Comparison of ENCODE assay signal across 8 cellular contexts in the genomic region with DNA sequence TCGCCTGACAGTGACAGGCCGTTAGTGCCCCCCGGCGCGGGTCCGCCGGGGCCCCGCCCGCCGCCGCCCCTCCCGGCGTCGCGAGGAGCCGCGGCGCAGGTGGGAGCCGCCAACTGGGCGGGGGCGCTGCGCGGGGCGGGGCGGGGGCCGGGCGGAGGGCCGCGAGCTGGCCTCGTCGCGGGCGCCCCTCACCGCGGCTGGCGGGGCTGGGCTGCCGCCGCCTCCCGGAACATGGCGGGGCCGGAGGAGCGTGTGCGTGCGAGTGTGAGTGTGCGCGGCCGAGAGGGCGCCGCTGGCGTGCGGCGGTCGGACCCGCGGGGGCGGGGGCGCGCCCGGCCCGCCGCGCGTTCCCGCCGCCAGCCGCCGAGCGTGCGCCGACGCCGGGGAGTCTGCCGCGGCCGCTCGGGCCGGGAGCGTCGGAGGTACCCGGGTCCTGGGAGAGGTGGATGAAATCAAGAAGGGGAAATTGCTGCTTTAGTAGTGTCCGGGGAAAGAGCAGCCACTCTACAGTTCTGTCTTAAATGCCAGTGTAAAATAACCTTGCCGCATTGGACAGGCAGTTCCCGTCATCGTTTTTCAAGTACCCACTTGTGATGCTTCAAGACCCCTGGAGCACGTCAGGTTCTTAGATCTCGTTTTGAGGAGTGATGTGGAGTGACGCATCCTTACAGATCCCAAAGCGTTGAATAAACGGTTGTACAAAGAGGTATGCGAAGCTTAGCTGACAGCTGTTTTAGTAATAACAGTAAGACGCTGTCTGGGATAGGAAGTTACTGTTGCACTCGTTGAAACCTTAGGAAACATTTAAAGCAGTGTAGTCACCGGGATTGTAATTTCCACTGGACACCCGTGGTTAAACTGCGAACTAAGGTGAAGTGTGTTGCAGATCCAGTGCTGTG. TPM values are rescaled to one million over a fixed set of nuclear protein-coding genes. Genes with fewer than 3 reads are reported as not detected.
A peak's percentile ranks its signal among the peaks of the same experiment; 100 is the strongest.
DNase-seq lines count a peak whose midpoint lies in the region; ATAC-seq and TF ChIP-seq lines count a peak whose summit lies in the region.

No MANE protein-coding gene starts in this region.

- no peaks in the 10 kb centered on the region for H3K9me3 Mint-ChIP-seq in chondrocyte (ENCODE audit: low read depth)

- H3K4me1 ChIP-seq in ACC112 (ENCODE audit: control insufficient read depth, insufficient read depth, low read length, unreplicated experiment) = peaks cover 24% of the 10 kb centered on the region

- DNase-seq in NCI-H2227 (lab: John Stamatoyannopoulos, UW; ENCODE audit: unreplicated experiment) = peak; percentile 92
- peak; percentile 74 for DNase-seq in activated CD4-positive, CD25-positive, alpha-beta regulatory T cell treated with anti-CD3 and anti-CD28 coated beads, Interleukin-2, amount 50 U/mL, for 72 hours
- no peak for DNase-seq in chondrocyte (ENCODE audit: low spot score)
- peak; percentile 68 to 74 for DNase-seq in left colon
- peak; percentile 49 for DNase-seq in stimulated activated CD4-positive, alpha-beta T cell treated with anti-CD3 and anti-CD28 coated beads, Interleukin-2, amount 100 ng/mL, for 4 hours (ENCODE audit: low read depth)

- peak overlapping the region; percentile 90 for H3K4me3 ChIP-seq in ACC112 (ENCODE audit: low read depth, low read length)

- H2AFZ ChIP-seq in ACC112 (ENCODE audit: low read length, unreplicated experiment) = no peak overlapping the region

- no peaks in the 10 kb centered on the region for H3K36me3 Mint-ChIP-seq in chondrocyte (ENCODE audit: low read depth)

- no peak for TF ChIP-seq CTCF in chondrocyte (IDR thresholded peaks at IDR 0.05)

- no peaks in the 10 kb centered on the region for H3K27me3 ChIP-seq in ACC112 (ENCODE audit: insufficient read depth, low read length)

- intact Hi-C loops in left colon (cut with DNase I, micrococcal nuclease) = loop anchor here in 1 of 2 donors (5.0 kb wide), 1 partner anchor 35 kb away; a partner anchor contains a TSS

- peak overlapping the region; percentile 91 for H3K27ac ChIP-seq in ACC112 (ENCODE audit: low read depth, low read length)

- peaks cover 55% of the 10 kb centered on the region for H3K4me1 Mint-ChIP-seq in chondrocyte (ENCODE audit: low read depth)

- ATAC-seq in GM18861 (IDR thresholded peaks at IDR 0.05; ENCODE audit: unreplicated experiment) (peak; percentile 25), HG03066 (IDR thresholded peaks at IDR 0.05; ENCODE audit: low read depth, unreplicated experiment) (peak; percentile 34), left colon (peak; percentile 25)

- H3K27ac Mint-ChIP-seq in chondrocyte (ENCODE audit: unreplicated experiment) = peak overlapping the region; percentile 96

- H3K36me3 ChIP-seq in ACC112 (ENCODE audit: insufficient read depth, low read length) = no peaks in the 10 kb centered on the region

- H3K79me2 ChIP-seq in ACC112 (ENCODE audit: control insufficient read depth, insufficient read depth, low read length, unreplicated experiment) = peaks cover 60% of the 10 kb centered on the region

- H3K27me3 Mint-ChIP-seq in chondrocyte (ENCODE audit: low read depth) = no peaks in the 10 kb centered on the region

- peak overlapping the region; percentile 97 for H3K4me3 Mint-ChIP-seq in chondrocyte (ENCODE audit: unreplicated experiment)

RNA-seq across cellular contexts. Expression of a gene that starts 0.8 kb away (rescaled TPM):
- 33.2 to 39.1 TPM (median 34.0 TPM) in 3 replicates for total RNA-seq in chondrocyte
- 10 to 100 TPM; 44.7 to 64.3 TPM for total RNA-seq in left colon

RNA-seq across cellular contexts. Expression of a gene that starts 34.9 kb away (rescaled TPM):
- total RNA-seq in chondrocyte (76.1 to 90.5 TPM (median 80.5 TPM) in 3 replicates), left colon (100 to 1,000 TPM; 167 to 191 TPM)
